9 cellular contexts compared by ENCODE assay signal in genomic region chrX:153474718-153475117, GRCh38. TPM values are rescaled to one million over a fixed set of nuclear protein-coding genes. Genes with fewer than 3 reads are reported as not detected.
DNase-seq lines count a peak whose midpoint lies in the region; ATAC-seq, FAIRE-seq and TF ChIP-seq lines count a peak whose summit lies in the region.
"Had no signal": no experiment of that assay in that cellular context is flagged by ENCODE, and none has a peak within 500 bp of the region (broad histone marks: within the 10 kb centered on the region; RNA-seq: fewer than 3 reads in every experiment).

No MANE protein-coding gene starts in this region.

- TF ChIP-seq EP300 in GM12878 (IDR thresholded peaks at IDR 0.05; ENCODE audit: borderline replicate concordance in 1 of 2, control insufficient read depth in 1 of 2, low read depth in 2 of 2, low read length in 2 of 2): no peak

- CTCF ChIA-PET in GM12878 (lab: Yijun Ruan, JAX): no interaction called here

- H3K27ac ChIP-seq in GM12878 (ENCODE audit: control insufficient read depth, insufficient read depth): no peak overlapping the region
- peak overlapping the region in 1 of 2 donors; percentile 56 for H3K27ac ChIP-seq in left lung
- no peak overlapping the region for H3K27ac ChIP-seq in brain microvascular endothelial cell
- H3K27ac ChIP-seq: neutrophil had no signal

- H3K4me2 ChIP-seq in GM12878 (ENCODE audit: control insufficient read depth, insufficient read depth): peak overlapping the region; percentile 17; the same call in 1 of the 2 replicates

- peaks cover 3% of the 10 kb centered on the region for H3K79me2 ChIP-seq in GM12878 (ENCODE audit: control insufficient read depth, insufficient read depth, low read length)

- H3K27me3 ChIP-seq in GM12878 (replicated peaks in 1 of 2; ENCODE audit: control insufficient read depth in 2 of 2, insufficient read depth in 2 of 2, low read length in 1 of 2): no peaks in the 10 kb centered on the region; a peak in 1 of 4 replicates
- peaks cover 0 to 6% of the 10 kb centered on the region in 2 donors for H3K27me3 ChIP-seq in left lung
- no peaks in the 10 kb centered on the region for H3K27me3 ChIP-seq in brain microvascular endothelial cell (replicated peaks)

- H3K4me3 ChIP-seq in GM12878 (no peak overlapping the region), left lung (peak overlapping the region; percentile 1 to 20), brain microvascular endothelial cell (ENCODE audit: low read depth, low read length) (no peak overlapping the region)

- TF ChIP-seq CTCF in GM12878 (IDR thresholded peaks at IDR 0.05 in 2 of 3, conservative IDR thresholded peaks at IDR 0.05 in 1 of 3; ENCODE audit: control insufficient read depth in 2 of 3, extremely low read depth in 1 of 3, insufficient read depth in 1 of 3, low read depth in 3 of 3, low read length in 3 of 3): no peak
- no peak for TF ChIP-seq CTCF in left lung (IDR thresholded peaks at IDR 0.05)
- TF ChIP-seq CTCF in brain microvascular endothelial cell (IDR thresholded peaks at IDR 0.05; ENCODE audit: low read depth, low read length, missing control alignments): no peak

- no peak overlapping the region for H3K9ac ChIP-seq in GM12878 (ENCODE audit: control insufficient read depth, insufficient read depth, low read length)

- in situ Hi-C loops in GM12878 (cut with MboI): no loop called here
- in situ Hi-C loops in brain microvascular endothelial cell (cut with HindIII; ENCODE audit: low pct_ligation_motif_present, low sequenced_read_pairs): no loop called here

- H2AFZ ChIP-seq in GM12878 (ENCODE audit: control insufficient read depth, low read depth, low read length): no peak overlapping the region

- no TSS peak for BruUV-seq in GM12878 (replicated peaks; lab: Mats Ljungman, UMichigan)

- RAD21 ChIA-PET in GM12878 (lab: Charles Lee; ENCODE audit: unreplicated experiment): no interaction called here

- H3K9me3 ChIP-seq in GM12878 (replicated peaks; ENCODE audit: control insufficient read depth, insufficient read depth, low read length) (no peaks in the 10 kb centered on the region), left lung (no peaks in the 10 kb centered on the region)
- H3K9me3 ChIP-seq: neutrophil had no signal

- DNase-seq in AG20443 (ENCODE audit: low spot score) (peak; percentile 67), RPMI8226 (peak; percentile 21), GM12878 (ENCODE audit: low read depth, low spot score) (no peak), left lung (peak; percentile 68 to 86), brain microvascular endothelial cell (no peak)
- peak; percentile 18 to 54 for DNase-seq in stimulated activated CD8-positive, alpha-beta memory T cell treated with anti-CD3 and anti-CD28 coated beads, Interleukin-7, amount 100 ng/mL, for 4 hours (ENCODE audit: low read depth in 2 of 2)

- no peak for FAIRE-seq in GM12878 (lab: Jason Lieb, UNC)

- no peak for TF ChIP-seq RAD21 in GM12878 (IDR thresholded peaks at IDR 0.05; ENCODE audit: insufficient read depth, low read depth, low read length)

- no peak for TF ChIP-seq POLR2A in GM12878 (IDR thresholded peaks at IDR 0.05; ENCODE audit: low read depth, low read length)

- no peaks in the 10 kb centered on the region for H4K20me1 ChIP-seq in GM12878 (ENCODE audit: control insufficient read depth, insufficient read depth)

- no peak for ATAC-seq in GM12878
- no peak for ATAC-seq in left lung
- no peak for ATAC-seq in HG03565 (IDR thresholded peaks at IDR 0.05; ENCODE audit: unreplicated experiment)
- ATAC-seq in HG02798 (IDR thresholded peaks at IDR 0.05; ENCODE audit: poor library complexity, unreplicated experiment): no peak

- 45% methylated on average over 31 of the region's 59 CpGs for WGBS in GM12878 (ENCODE audit: insufficient coverage, insufficient replicate concordance, low lambda C conversion rate, missing lambda C conversion rate)

- intact Hi-C loops in GM12878 (cut with micrococcal nuclease; ENCODE audit: unreplicated experiment) (no loop called here), left lung (cut with DNase I) (no loop called here)

- SMC1A ChIA-PET in GM12878 (lab: Charles Lee; ENCODE audit: uncharacterized antibody, unreplicated experiment): no interaction called here

- POLR2A ChIA-PET in GM12878 (lab: Charles Lee): no interaction called here

- H3K4me1 ChIP-seq in GM12878 (ENCODE audit: control insufficient read depth, insufficient read depth, low read length) (no peaks in the 10 kb centered on the region), left lung (peaks cover 7 to 14% of the 10 kb centered on the region in 2 donors)

- no peaks in the 10 kb centered on the region; a peak in 1 of 4 replicates for H3K36me3 ChIP-seq in GM12878 (ENCODE audit: control insufficient read depth in 2 of 2, insufficient read depth in 2 of 2, low read length in 1 of 2)
- H3K36me3 ChIP-seq in left lung: no peaks in the 10 kb centered on the region
- H3K36me3 ChIP-seq in brain microvascular endothelial cell (replicated peaks): no peaks in the 10 kb centered on the region
- H3K36me3 ChIP-seq: neutrophil had no signal

RNA-seq across cellular contexts. Expression of gene HAUS7, which starts 4.3 kb away (rescaled TPM):
- 11.0 and 11.4 TPM in 2 replicates for total RNA-seq in GM12878 (2013; cell fraction: nucleolus; rRNA removed)
- total RNA-seq in GM12878 (2014; rRNA removed): 20.5 and 26.2 TPM in 2 replicates
- total RNA-seq in GM12878 (2014; rRNA removed; fragmentation: Illumina TruSeq; extraction: Trizol): 22.1 and 22.7 TPM in 2 replicates
- total RNA-seq in GM12878 (2021): 40.5 and 44.5 TPM in 2 replicates
- 5.0 TPM for polyA plus RNA-seq in GM12878 (2011; ENCODE audit: low read depth)
- polyA plus RNA-seq in GM12878 (2011; rRNA removed): 12.7 and 20.3 TPM in 2 replicates
- 39.1 and 47.7 TPM in 2 replicates for polyA plus RNA-seq in GM12878 (2011; cell fraction: cytosol; rRNA removed)
- polyA plus RNA-seq in GM12878 (2011; cell fraction: nucleus; rRNA removed): 52.3 and 76.7 TPM in 2 replicates
- polyA plus RNA-seq in GM12878 (2012): 15.2 and 15.5 TPM in 2 replicates
- polyA plus RNA-seq in GM12878 (2014; fragmentation: Illumina TruSeq; extraction: Trizol): 8.0 and 16.6 TPM in 2 replicates
- polyA plus RNA-seq in GM12878 (2014; fragmentation: Nextera tagmentation; extraction: Ambion mirVana): 10 to 100 TPM in 1 of 2 experiments, 1 to 10 TPM in 1; 6.7 to 15.6 TPM
- polyA plus RNA-seq in GM12878 (2014; rRNA removed): 36.5 and 45.2 TPM in 2 replicates
- polyA plus RNA-seq in GM12878 (2016; fragmentation: Nextera tagmentation; extraction: Ambion mirVana): 10 to 100 TPM; 61.0 to 63.3 TPM
- 20.2 and 37.0 TPM in 2 replicates for polyA minus RNA-seq in GM12878 (2011; rRNA and poly(A)+ RNA removed)
- 7.1 and 10.3 TPM in 2 replicates for polyA minus RNA-seq in GM12878 (2011; cell fraction: cytosol; rRNA and poly(A)+ RNA removed)
- 12.3 and 16.2 TPM in 2 replicates for polyA minus RNA-seq in GM12878 (2011; cell fraction: nucleus; rRNA and poly(A)+ RNA removed)
- 10 to 100 TPM; 20.1 to 28.0 TPM for total RNA-seq in left lung

RNA-seq across cellular contexts. Expression of gene BGN, which starts 20.1 kb away (rescaled TPM):
- total RNA-seq in GM12878 (2013; cell fraction: nucleolus; rRNA removed): not detected in 2 replicates
- total RNA-seq in GM12878 (2014; rRNA removed) (not detected in 2 replicates), GM12878 (2014; rRNA removed; fragmentation: Illumina TruSeq; extraction: Trizol) (not detected in 2 replicates), GM12878 (2021) (0.18 and 0.27 TPM in 2 replicates), left lung (100 to 1,000 TPM; 200 to 492 TPM)
- not detected for polyA plus RNA-seq in GM12878 (2011; ENCODE audit: low read depth)
- polyA plus RNA-seq in GM12878 (2011; rRNA removed) (not detected in 2 replicates), GM12878 (2014; fragmentation: Illumina TruSeq; extraction: Trizol) (not detected in 2 replicates), GM12878 (2014; fragmentation: Nextera tagmentation; extraction: Ambion mirVana) (not detected), GM12878 (2014; rRNA removed) (not detected in 2 replicates), GM12878 (2016; fragmentation: Nextera tagmentation; extraction: Ambion mirVana) (under 1 TPM; 0.06 to 0.12 TPM)
- not detected in 2 replicates for polyA plus RNA-seq in GM12878 (2011; cell fraction: cytosol; rRNA removed)
- polyA plus RNA-seq in GM12878 (2011; cell fraction: nucleus; rRNA removed): not detected in 2 replicates
- polyA plus RNA-seq in GM12878 (2012): not detected in 2 replicates
- polyA minus RNA-seq in GM12878 (2011; rRNA and poly(A)+ RNA removed): not detected in 2 replicates
- not detected in 2 replicates for polyA minus RNA-seq in GM12878 (2011; cell fraction: cytosol; rRNA and poly(A)+ RNA removed)
- not detected in 2 replicates for polyA minus RNA-seq in GM12878 (2011; cell fraction: nucleus; rRNA and poly(A)+ RNA removed)

RNA-seq across cellular contexts. Expression of gene TREX2, which starts 28.9 kb away (rescaled TPM):
- 1.9 and 3.4 TPM in 2 replicates for total RNA-seq in GM12878 (2013; cell fraction: nucleolus; rRNA removed)
- total RNA-seq in GM12878 (2014; rRNA removed) (0.65 and 0.85 TPM in 2 replicates), GM12878 (2014; rRNA removed; fragmentation: Illumina TruSeq; extraction: Trizol) (0.23 TPM in 1 of 2 replicates, not detected in the other), GM12878 (2021) (0.80 and 1.1 TPM in 2 replicates), left lung (1 to 10 TPM in 1 of 2 donors, under 1 TPM in 1; 0.55 to 1.1 TPM)
- 0.21 TPM for polyA plus RNA-seq in GM12878 (2011; ENCODE audit: low read depth)
- polyA plus RNA-seq in GM12878 (2011; rRNA removed) (0.14 TPM in 1 of 2 replicates, not detected in the other), GM12878 (2014; fragmentation: Illumina TruSeq; extraction: Trizol) (0.09 TPM in 1 of 2 replicates, not detected in the other), GM12878 (2014; fragmentation: Nextera tagmentation; extraction: Ambion mirVana) (not detected), GM12878 (2014; rRNA removed) (0.84 and 0.97 TPM in 2 replicates), GM12878 (2016; fragmentation: Nextera tagmentation; extraction: Ambion mirVana) (under 1 TPM; 0.50 to 0.60 TPM)
- polyA plus RNA-seq in GM12878 (2011; cell fraction: cytosol; rRNA removed): 0.27 and 0.62 TPM in 2 replicates
- polyA plus RNA-seq in GM12878 (2011; cell fraction: nucleus; rRNA removed): 2.8 and 5.9 TPM in 2 replicates
- polyA plus RNA-seq in GM12878 (2012): 0.27 and 0.29 TPM in 2 replicates
- polyA minus RNA-seq in GM12878 (2011; rRNA and poly(A)+ RNA removed): 0.46 TPM in 1 of 2 replicates, not detected in the other
- 0.80 and 0.83 TPM in 2 replicates for polyA minus RNA-seq in GM12878 (2011; cell fraction: cytosol; rRNA and poly(A)+ RNA removed)
- 1.6 and 5.4 TPM in 2 replicates for polyA minus RNA-seq in GM12878 (2011; cell fraction: nucleus; rRNA and poly(A)+ RNA removed)

RNA-seq across cellular contexts. Expression of gene ATP2B3, which starts 42.7 kb away (rescaled TPM):
- 0.08 TPM in 1 of 2 replicates, not detected in the other for total RNA-seq in GM12878 (2013; cell fraction: nucleolus; rRNA removed)
- not detected in 2 replicates for total RNA-seq in GM12878 (2014; rRNA removed)
- total RNA-seq in GM12878 (2014; rRNA removed; fragmentation: Illumina TruSeq; extraction: Trizol): not detected in 2 replicates
- not detected in 2 replicates for total RNA-seq in GM12878 (2021)
- not detected for polyA plus RNA-seq in GM12878 (2011; ENCODE audit: low read depth)
- polyA plus RNA-seq in GM12878 (2011; rRNA removed): not detected in 2 replicates
- not detected in 2 replicates for polyA plus RNA-seq in GM12878 (2011; cell fraction: cytosol; rRNA removed)
- polyA plus RNA-seq in GM12878 (2011; cell fraction: nucleus; rRNA removed): 0.10 TPM in 1 of 2 replicates, not detected in the other
- 0.03 TPM in 1 of 2 replicates, not detected in the other for polyA plus RNA-seq in GM12878 (2012)
- polyA plus RNA-seq in GM12878 (2014; fragmentation: Illumina TruSeq; extraction: Trizol): not detected in 2 replicates
- polyA plus RNA-seq in GM12878 (2014; fragmentation: Nextera tagmentation; extraction: Ambion mirVana): not detected
- 0.01 TPM in 2 replicates for polyA plus RNA-seq in GM12878 (2014; rRNA removed)
- not detected for polyA plus RNA-seq in GM12878 (2016; fragmentation: Nextera tagmentation; extraction: Ambion mirVana)
- not detected in 2 replicates for polyA minus RNA-seq in GM12878 (2011; rRNA and poly(A)+ RNA removed)
- polyA minus RNA-seq in GM12878 (2011; cell fraction: cytosol; rRNA and poly(A)+ RNA removed): not detected in 2 replicates
- polyA minus RNA-seq in GM12878 (2011; cell fraction: nucleus; rRNA and poly(A)+ RNA removed): not detected in 2 replicates
- total RNA-seq in left lung: not detected

Comparison
In these comparisons a context has a peak if more than half of its experiments do, and no peak if none do; other contexts are left out.
1. DNase-seq: peak in AG20443 (single experiment), RPMI8226 (single experiment), left lung (2 of 2) and stimulated activated CD8-positive, alpha-beta memory T cell treated with anti-CD3 and anti-CD28 coated beads, Interleukin-7, amount 100 ng/mL, for 4 hours (2 of 2); none in GM12878 (single experiment) and brain microvascular endothelial cell (single experiment).
2. H3K4me3 ChIP-seq: peak in left lung (2 of 2); none in GM12878 (single experiment) and brain microvascular endothelial cell (single experiment).
3. RNA of gene BGN, which starts 20.1 kb away (total RNA-seq): 200 to 492 TPM in left lung; 0.18 to 0.27 TPM in GM12878; every median in the first group is over 100 times any median in the second.